ENCODE assay signal across 9 cellular contexts in genomic region chr11:79437274-79437980, GRCh38. TPM values are rescaled to one million over a fixed set of nuclear protein-coding genes. Genes with fewer than 3 reads are reported as not detected.
A peak's percentile ranks its signal among the peaks of the same experiment; 100 is the strongest.
DNase-seq lines count a peak whose midpoint lies in the region; TF ChIP-seq lines count a peak whose summit lies in the region.
"Had no signal": no experiment of that assay in that cellular context is flagged by ENCODE, and none has a peak within 500 bp of the region (broad histone marks: within the 10 kb centered on the region; RNA-seq: fewer than 3 reads in every experiment).

No MANE protein-coding gene starts in this region.

- CTCF ChIA-PET in OCI-LY7 (lab: Charles Lee; ENCODE audit: unreplicated experiment) = no interaction called here

- no peak overlapping the region for H2AFZ ChIP-seq in OCI-LY7 (ENCODE audit: low read length)

- peaks cover 22% of the 10 kb centered on the region for H3K4me1 Mint-ChIP-seq in endothelial cell (ENCODE audit: unreplicated experiment)
- peaks cover 44% of the 10 kb centered on the region for H3K4me1 Mint-ChIP-seq in mesothelial cell of epicardium

- H3K79me2 ChIP-seq in OCI-LY7 (ENCODE audit: insufficient read depth, low read depth, low read length) = no peaks in the 10 kb centered on the region

- no peaks in the 10 kb centered on the region for H3K36me3 Mint-ChIP-seq in endothelial cell (ENCODE audit: low read depth, unreplicated experiment)
- H3K36me3 Mint-ChIP-seq in mesothelial cell of epicardium = no peaks in the 10 kb centered on the region

- H3K27me3 Mint-ChIP-seq in endothelial cell (ENCODE audit: unreplicated experiment) (peaks cover 28% of the 10 kb centered on the region), mesothelial cell of epicardium (ENCODE audit: low read depth) (peaks cover 63% of the 10 kb centered on the region)

- H4K20me1 ChIP-seq in OCI-LY7 (ENCODE audit: insufficient read depth, low read length) = no peaks in the 10 kb centered on the region

- no peaks in the 10 kb centered on the region for H3K4me1 ChIP-seq in OCI-LY7 (ENCODE audit: insufficient read depth, low read length, poor library complexity, severe bottlenecking)

- peak overlapping the region; percentile 85 for H3K4me3 Mint-ChIP-seq in endothelial cell (ENCODE audit: unreplicated experiment)
- H3K4me3 Mint-ChIP-seq in mesothelial cell of epicardium = peak overlapping the region; percentile 78

- intact Hi-C loops in OCI-LY7 (cut with micrococcal nuclease; ENCODE audit: unreplicated experiment) = no loop called here

- H3K9me3 ChIP-seq in OCI-LY7 (ENCODE audit: low read length) = no peaks in the 10 kb centered on the region

- H3K27ac Mint-ChIP-seq in endothelial cell (ENCODE audit: unreplicated experiment) (no peak overlapping the region), mesothelial cell of epicardium (peak overlapping the region; percentile 76)

- no TSS peak for BruUV-seq in OCI-LY7 (replicated peaks; lab: Mats Ljungman, UMichigan)

- H3K36me3 ChIP-seq in OCI-LY7 (ENCODE audit: insufficient read depth, low read length) = no peaks in the 10 kb centered on the region

- DNase-seq in NCI-H146 treated with DMSO at 0.1 percent for 48 hours (lab: John Stamatoyannopoulos, UW; ENCODE audit: unreplicated experiment) (peak; percentile 2), NCI-H146 (lab: John Stamatoyannopoulos, UW) (no peak), NCI-H460 (ENCODE audit: extremely low read depth, low read depth) (peak; percentile 9), endothelial cell (ENCODE audit: low spot score) (peak; percentile 70), mesothelial cell of epicardium (ENCODE audit: low spot score in 2 of 2, unreplicated experiment in 2 of 2) (peak; percentile 56 to 68), SW480 (ENCODE audit: low spot score) (no peak), OCI-LY7 (ENCODE audit: low spot score) (no peak), activated gamma-delta T cell treated with Interleukin-2 at 50 U/mL for 16 hours (no peak)

- POLR2A ChIA-PET in OCI-LY7 (lab: Charles Lee) = no interaction called here

- TF ChIP-seq CTCF in endothelial cell (IDR thresholded peaks at IDR 0.05; ENCODE audit: unreplicated experiment) = no peak
- TF ChIP-seq CTCF in mesothelial cell of epicardium (IDR thresholded peaks at IDR 0.05; ENCODE audit: unreplicated experiment) = no peak
- no peak for TF ChIP-seq CTCF in OCI-LY7 (conservative IDR thresholded peaks at IDR 0.05; ENCODE audit: low read length)

- H3K4me3 ChIP-seq in OCI-LY7 (ENCODE audit: low read depth, low read length, poor library complexity, severe bottlenecking) = no peak overlapping the region

- H3K27ac ChIP-seq in OCI-LY7 (ENCODE audit: low read depth, low read length, poor library complexity, severe bottlenecking) = no peak overlapping the region

- H3K9me3 Mint-ChIP-seq in endothelial cell (ENCODE audit: unreplicated experiment) (no peaks in the 10 kb centered on the region), mesothelial cell of epicardium (no peaks in the 10 kb centered on the region)

- no peak overlapping the region for H3K4me2 ChIP-seq in OCI-LY7 (ENCODE audit: low read length)

- no peaks in the 10 kb centered on the region for H3K9me2 ChIP-seq in OCI-LY7 (ENCODE audit: insufficient read depth, low read length)

RNA-seq across cellular contexts. Expression of gene TENM4, which starts 3.4 kb away (rescaled TPM):
- total RNA-seq in NCI-H460 (2014; rRNA removed; shearing (Covaris generic)) = not detected in 2 replicates
- not detected in 2 replicates for polyA plus RNA-seq in NCI-H460 (2014; cell fraction: nucleus; rRNA removed)
- total RNA-seq in endothelial cell (ENCODE audit: unreplicated experiment) (1.8 TPM), mesothelial cell of epicardium (177 to 187 TPM (median 181 TPM) in 3 replicates), OCI-LY7 (2022) (not detected in 2 replicates)
- not detected in 2 replicates for total RNA-seq in OCI-LY7 (2014; rRNA removed; shearing (Covaris generic))
- total RNA-seq: T-helper 2 cell treated with Interferon-gamma antibody and Interleukin-4, amounts not matched to agents 100 ng/mL and 5 ng/mL, for 36 hours had no signal

Comparison
In these comparisons a context has a peak if more than half of its experiments do, and no peak if none do; other contexts are left out.
1. DNase-seq: peak in NCI-H146 treated with DMSO at 0.1 percent for 48 hours (single experiment), NCI-H460 (single experiment), endothelial cell (single experiment) and mesothelial cell of epicardium (2 of 2); none in NCI-H146 (single experiment), SW480 (single experiment), OCI-LY7 (single experiment) and activated gamma-delta T cell treated with Interleukin-2 at 50 U/mL for 16 hours (single experiment).
2. RNA of gene TENM4, which starts 3.4 kb away (total RNA-seq): 177 to 187 TPM in mesothelial cell of epicardium; 1.8 TPM in endothelial cell (single experiment), not detected in NCI-H460 and not detected in OCI-LY7; every median in the first group is over 10 times any median in the second.